Comparison of ENCODE assay signal across 33 cellular contexts in the genomic region with DNA sequence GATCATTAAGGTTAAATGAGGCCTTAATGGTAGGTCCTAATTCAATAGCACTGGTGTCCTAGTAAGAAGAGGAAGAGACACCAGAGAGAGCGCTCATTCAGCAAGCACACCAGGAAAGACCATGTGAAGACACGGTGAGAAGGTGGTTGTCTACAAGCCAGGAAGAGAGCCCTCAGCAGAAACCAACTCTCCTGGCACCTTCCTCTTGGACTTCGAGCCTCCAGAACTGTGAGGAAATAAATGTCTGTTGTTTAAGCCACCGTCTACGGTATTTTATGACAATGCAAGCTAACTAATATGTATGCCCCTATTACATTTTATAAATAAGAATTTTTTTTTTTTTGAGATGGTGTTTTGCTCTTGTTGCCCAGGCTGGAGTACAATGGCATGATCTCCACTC. TPM values are rescaled to one million over a fixed set of nuclear protein-coding genes. Genes with fewer than 3 reads are reported as not detected.
"Had no signal": no experiment of that assay in that cellular context is flagged by ENCODE, and none has a peak within 500 bp of the region (broad histone marks: within the 10 kb centered on the region; RNA-seq: fewer than 3 reads in every experiment).

No MANE protein-coding gene starts in this region.

- H3K4me2 ChIP-seq: neural progenitor cell, smooth muscle cell had no signal

- H3K79me2 ChIP-seq: parathyroid adenoma had no signal

- H3K9me3 Mint-ChIP-seq: natural killer cell; nephron; neural progenitor cell; stimulated activated memory B cell treated with anti-CD40 and anti-IgM and Interleukin-4, amounts not matched to agents 10 μg/mL and 1 μg/mL and 100 μg/mL, for 72 hours; stimulated activated naive CD8-positive, alpha-beta T cell treated with anti-CD3 and anti-CD28 coated beads, Interleukin-15, amount 100 ng/mL, for 72 hours; type B pancreatic cell had no signal

- H3K9ac ChIP-seq: neural progenitor cell, parathyroid adenoma had no signal

- H3K27me3 Mint-ChIP-seq: progenitor cell of endocrine pancreas had no signal

- DNase-seq: natural killer cell; occipital lobe; ovary; posterior cingulate gyrus; psoas muscle; right cardiac atrium; right lobe of liver; sigmoid colon; spleen; stimulated activated CD4-positive, alpha-beta T cell treated with anti-CD3 and anti-CD28 coated beads, Interleukin-12 subunit alpha, Interleukin-12 subunit beta, amount 100 ng/mL, for 4 hours; stimulated activated CD4-positive, alpha-beta T cell treated with anti-CD3 and anti-CD28 coated beads, Interleukin-1b, Interleukin-23, amount 100 ng/mL, for 48 hours; stimulated activated CD4-positive, alpha-beta T cell treated with anti-CD3 and anti-CD28 coated beads, Interleukin-4, amount 100 ng/mL, for 1 hour; stimulated activated CD4-positive, alpha-beta T cell treated with anti-CD3 and anti-CD28 coated beads, Interleukin-4, amount 100 ng/mL, for 4 hours; stimulated activated CD8-positive, alpha-beta memory T cell treated with anti-CD3 and anti-CD28 coated beads, Interleukin-4, amount 100 ng/mL, for 48 hours; stimulated activated naive CD4-positive, alpha-beta T cell; stimulated activated naive CD8-positive, alpha-beta T cell treated with anti-CD3 and anti-CD28 coated beads, Interleukin-15, amount 100 ng/mL, for 72 hours; stimulated activated naive CD8-positive, alpha-beta T cell treated with anti-CD3 and anti-CD28 coated beads, Interleukin-15, Interleukin-2, amounts not matched to agents 100 U/mL and 50 U/mL, for 24 hours; substantia nigra; testis; tibial artery; transverse colon; upper lobe of right lung; uterus had no signal

- H2AFZ ChIP-seq: neural progenitor cell, parathyroid adenoma had no signal

- ATAC-seq: natural killer cell; psoas muscle; right cardiac atrium; right lobe of liver; stimulated activated memory B cell treated with anti-CD40 and anti-IgM and Interleukin-4, amounts not matched to agents 10 μg/mL and 1 μg/mL and 100 μg/mL, for 72 hours; stimulated activated naive CD8-positive, alpha-beta T cell treated with anti-CD3 and anti-CD28 coated beads, Interleukin-15, amount 100 ng/mL, for 72 hours; stimulated activated naive CD8-positive, alpha-beta T cell treated with anti-CD3 and anti-CD28 coated beads, Interleukin-15, Interleukin-2, amounts not matched to agents 100 U/mL and 50 U/mL, for 24 hours; upper lobe of right lung had no signal

- H3K27ac Mint-ChIP-seq: natural killer cell; nephron; neural progenitor cell; progenitor cell of endocrine pancreas; stimulated activated memory B cell treated with anti-CD40 and anti-IgM and Interleukin-4, amounts not matched to agents 10 μg/mL and 1 μg/mL and 100 μg/mL, for 72 hours; stimulated activated naive CD8-positive, alpha-beta T cell treated with anti-CD3 and anti-CD28 coated beads, Interleukin-15, amount 100 ng/mL, for 72 hours; type B pancreatic cell had no signal

- H3K4me1 ChIP-seq: right lobe of liver, upper lobe of right lung, uterus had no signal

- H3K27me3 ChIP-seq: neural progenitor cell, ovary, suprapubic skin, testis had no signal

- H3K9me3 ChIP-seq: ovary, psoas muscle, right lobe of liver, sigmoid colon, spleen, suprapubic skin, testis, tibial artery, transverse colon, upper lobe of right lung, uterus had no signal

- H3K36me3 ChIP-seq: neural progenitor cell, ovary, right lobe of liver, sigmoid colon, spleen, suprapubic skin, tibial artery, transverse colon, upper lobe of right lung, uterus had no signal

- H3K27ac ChIP-seq: neural progenitor cell, ovary, parathyroid adenoma, psoas muscle, right lobe of liver, sigmoid colon, spleen, testis, tibial artery, transverse colon, upper lobe of right lung, uterus had no signal

- H3K4me3 Mint-ChIP-seq: natural killer cell; nephron; neural progenitor cell; stimulated activated memory B cell treated with anti-CD40 and anti-IgM and Interleukin-4, amounts not matched to agents 10 μg/mL and 1 μg/mL and 100 μg/mL, for 72 hours; stimulated activated naive CD8-positive, alpha-beta T cell treated with anti-CD3 and anti-CD28 coated beads, Interleukin-15, amount 100 ng/mL, for 72 hours; type B pancreatic cell had no signal

- H3K36me3 Mint-ChIP-seq: natural killer cell; neural progenitor cell; stimulated activated memory B cell treated with anti-CD40 and anti-IgM and Interleukin-4, amounts not matched to agents 10 μg/mL and 1 μg/mL and 100 μg/mL, for 72 hours; type B pancreatic cell had no signal

- H3K4me1 Mint-ChIP-seq: natural killer cell had no signal

- H3K4me3 ChIP-seq: neural progenitor cell, ovary, psoas muscle, right lobe of liver, sigmoid colon, smooth muscle cell, spleen, suprapubic skin, testis, tibial artery, transverse colon, upper lobe of right lung, uterus had no signal

RNA-seq across cellular contexts. Expression of a gene that starts 59.3 kb away (rescaled TPM):
- total RNA-seq: natural killer cell, renal cortical epithelial cell, spleen had no signal
- polyA plus RNA-seq: neural cell had no signal
